20 cellular contexts compared by ENCODE assay signal in the genomic region with DNA sequence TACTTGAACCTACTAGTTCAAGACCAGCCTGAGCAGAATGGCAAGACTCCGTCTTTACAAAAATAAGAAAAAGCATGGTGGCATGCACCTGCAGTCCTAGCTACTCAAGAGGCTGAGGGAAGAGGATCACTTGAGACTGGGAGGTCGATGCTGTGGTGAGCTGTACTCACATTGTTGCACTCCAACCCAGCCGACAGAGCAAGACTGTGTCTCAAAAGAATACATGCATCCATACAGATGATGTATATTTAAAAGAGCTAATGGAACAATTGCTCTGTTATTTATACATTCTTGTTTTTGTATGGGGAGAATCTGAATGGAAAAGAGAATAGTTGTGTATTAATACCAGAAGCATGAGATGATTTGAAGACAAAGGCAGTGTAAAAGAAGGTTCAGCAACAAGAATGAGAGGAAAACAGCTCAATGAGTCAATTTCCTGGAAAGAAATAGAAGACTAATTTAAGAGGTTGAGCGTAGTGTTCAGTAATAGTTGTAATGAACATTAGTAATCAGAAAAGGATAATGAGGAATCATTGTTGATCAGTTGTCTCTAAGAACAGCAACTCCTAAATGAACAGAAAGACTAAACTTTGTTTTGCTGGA. TPM values are rescaled to one million over a fixed set of nuclear protein-coding genes. Genes with fewer than 3 reads are reported as not detected.
DNase-seq lines count a peak whose midpoint lies in the region; ATAC-seq and TF ChIP-seq lines count a peak whose summit lies in the region.
"Had no signal": no experiment of that assay in that cellular context is flagged by ENCODE, and none has a peak within 500 bp of the region (broad histone marks: within the 10 kb centered on the region; RNA-seq: fewer than 3 reads in every experiment).

No MANE protein-coding gene starts in this region.

- POLR2A ChIA-PET in CD4-positive, alpha-beta memory T cell (lab: Charles Lee; ENCODE audit: partially characterized antibody): no interaction called here

- no peak overlapping the region for H3K27ac ChIP-seq in CD4-positive, alpha-beta memory T cell (ENCODE audit: low read depth, low read length)
- no peak overlapping the region for H3K27ac ChIP-seq in tibial nerve
- H3K27ac ChIP-seq: epithelial cell of prostate, hepatocyte, RWPE1, uterus had no signal

- intact Hi-C loops in CD4-positive, alpha-beta memory T cell (cut with micrococcal nuclease): loop anchor here (5.0 kb wide), 1 partner anchor 164 kb away; a partner anchor contains a TSS
- intact Hi-C loops in activated T-helper 1 cell treated with anti-CD3 and anti-CD28 coated beads, Interleukin-12 subunit alpha, Interleukin-12 subunit beta, Interleukin-2, Interleukin-4 antibody, amounts not matched to agents 30 ng/mL and 10 ng/mL and 1 ng/mL, durations not matched to agents 14 hours and 24 hours and 36 hours (cut with micrococcal nuclease): loop anchor here (1.0 to 5.0 kb wide), 3 partner anchors 7 to 289 kb away; a partner anchor contains a TSS

- DNase-seq in T-helper 2 cell treated with Interferon-gamma antibody and Interleukin-4, amounts not matched to agents 5 μg/mL and 100 μg/mL, for 36 hours (ENCODE audit: low spot score): no peak
- DNase-seq in T-helper 2 cell (no peak), memory B cell (ENCODE audit: low spot score in 2 of 2) (no peak), GM19238 (ENCODE audit: insufficient read length, low spot score) (no peak), tibial nerve (ENCODE audit: low spot score in 2 of 2) (no peak)
- no peak for DNase-seq in CD4-positive, alpha-beta memory T cell
- DNase-seq in activated T-helper 1 cell treated with anti-CD3 and anti-CD28 coated beads, Interleukin-12 subunit alpha, Interleukin-12 subunit beta, Interleukin-2, Interleukin-4 antibody, amounts not matched to agents 30 ng/mL and 10 ng/mL and 1 ng/mL, durations not matched to agents 14 hours and 24 hours and 36 hours (ENCODE audit: low spot score): no peak
- DNase-seq: 8988T, foreskin fibroblast, NCI-H524 treated with DMSO at 0.1 percent for 48 hours, nucleus accumbens, retina, uterus had no signal

- peaks cover 37% of the 10 kb centered on the region for H3K4me1 Mint-ChIP-seq in T-helper 2 cell treated with Interferon-gamma antibody and Interleukin-4, amounts not matched to agents 5 μg/mL and 100 μg/mL, for 36 hours (ENCODE audit: low read depth)
- peaks cover 18 to 32% (median 28%) of the 10 kb centered on the region in 4 donors for H3K4me1 Mint-ChIP-seq in CD4-positive, alpha-beta memory T cell
- peaks cover 30% of the 10 kb centered on the region for H3K4me1 Mint-ChIP-seq in activated T-helper 1 cell treated with anti-CD3 and anti-CD28 coated beads, Interleukin-12 subunit alpha, Interleukin-12 subunit beta, Interleukin-2, Interleukin-4 antibody, amounts not matched to agents 30 ng/mL and 10 ng/mL and 1 ng/mL, durations not matched to agents 14 hours and 24 hours and 36 hours (ENCODE audit: low read depth)
- peaks cover 10% of the 10 kb centered on the region for H3K4me1 Mint-ChIP-seq in memory B cell

- peaks cover 16% of the 10 kb centered on the region for H3K36me3 Mint-ChIP-seq in T-helper 2 cell treated with Interferon-gamma antibody and Interleukin-4, amounts not matched to agents 5 μg/mL and 100 μg/mL, for 36 hours (ENCODE audit: low read depth)
- H3K36me3 Mint-ChIP-seq in CD4-positive, alpha-beta memory T cell: peaks cover 9 to 27% of the 10 kb centered on the region in 2 donors
- H3K36me3 Mint-ChIP-seq in activated T-helper 1 cell treated with anti-CD3 and anti-CD28 coated beads, Interleukin-12 subunit alpha, Interleukin-12 subunit beta, Interleukin-2, Interleukin-4 antibody, amounts not matched to agents 30 ng/mL and 10 ng/mL and 1 ng/mL, durations not matched to agents 14 hours and 24 hours and 36 hours (ENCODE audit: low read depth): peaks cover 4% of the 10 kb centered on the region
- H3K36me3 Mint-ChIP-seq in memory B cell: peaks cover 5% of the 10 kb centered on the region

- no peaks in the 10 kb centered on the region for H3K27me3 ChIP-seq in CD4-positive, alpha-beta memory T cell (ENCODE audit: insufficient read depth, low read length)
- no peaks in the 10 kb centered on the region for H3K27me3 ChIP-seq in tibial nerve
- H3K27me3 ChIP-seq: hepatocyte, uterus had no signal

- H3K9me3 Mint-ChIP-seq in T-helper 2 cell treated with Interferon-gamma antibody and Interleukin-4, amounts not matched to agents 5 μg/mL and 100 μg/mL, for 36 hours: peaks cover 5% of the 10 kb centered on the region
- no peaks in the 10 kb centered on the region for H3K9me3 Mint-ChIP-seq in CD4-positive, alpha-beta memory T cell
- H3K9me3 Mint-ChIP-seq in activated T-helper 1 cell treated with anti-CD3 and anti-CD28 coated beads, Interleukin-12 subunit alpha, Interleukin-12 subunit beta, Interleukin-2, Interleukin-4 antibody, amounts not matched to agents 30 ng/mL and 10 ng/mL and 1 ng/mL, durations not matched to agents 14 hours and 24 hours and 36 hours: no peaks in the 10 kb centered on the region
- H3K9me3 Mint-ChIP-seq in memory B cell: no peaks in the 10 kb centered on the region
- H3K9me3 Mint-ChIP-seq: dendritic cell treated with granulocyte-macrophage colony-stimulating factor and Interleukin-4, amounts not matched to agents 40 ng/mL and 50 ng/mL, for 4 days had no signal

- no peak for TF ChIP-seq CTCF in tibial nerve (IDR thresholded peaks at IDR 0.05)

- no peak overlapping the region for H3K4me3 ChIP-seq in CD4-positive, alpha-beta memory T cell (ENCODE audit: low read length in 2 of 2)
- H3K4me3 ChIP-seq in tibial nerve: no peak overlapping the region
- H3K4me3 ChIP-seq: hepatocyte, uterus had no signal

- WGBS in tibial nerve, 2 donors: 59 to 61% methylated on average over 4 of the region's 4 CpGs

- no peak for TF ChIP-seq EP300 in tibial nerve (IDR thresholded peaks at IDR 0.05)

- peaks cover 22% of the 10 kb centered on the region for H3K4me1 ChIP-seq in CD4-positive, alpha-beta memory T cell (ENCODE audit: insufficient read depth, low read length)
- H3K4me1 ChIP-seq in tibial nerve: no peaks in the 10 kb centered on the region
- H3K4me1 ChIP-seq: uterus had no signal

- no peaks in the 10 kb centered on the region for H3K9me3 ChIP-seq in CD4-positive, alpha-beta memory T cell (ENCODE audit: control insufficient read depth in 1 of 2, low read length in 2 of 2)
- no peaks in the 10 kb centered on the region for H3K9me3 ChIP-seq in tibial nerve
- H3K9me3 ChIP-seq: uterus had no signal

- TF ChIP-seq POLR2A in tibial nerve (IDR thresholded peaks at IDR 0.05): no peak

- no peak overlapping the region for H3K4me3 Mint-ChIP-seq in T-helper 2 cell treated with Interferon-gamma antibody and Interleukin-4, amounts not matched to agents 5 μg/mL and 100 μg/mL, for 36 hours
- H3K4me3 Mint-ChIP-seq in CD4-positive, alpha-beta memory T cell: no peak overlapping the region
- no peak overlapping the region for H3K4me3 Mint-ChIP-seq in activated T-helper 1 cell treated with anti-CD3 and anti-CD28 coated beads, Interleukin-12 subunit alpha, Interleukin-12 subunit beta, Interleukin-2, Interleukin-4 antibody, amounts not matched to agents 30 ng/mL and 10 ng/mL and 1 ng/mL, durations not matched to agents 14 hours and 24 hours and 36 hours
- no peak overlapping the region for H3K4me3 Mint-ChIP-seq in memory B cell
- H3K4me3 Mint-ChIP-seq: B cell; brain; dendritic cell treated with granulocyte-macrophage colony-stimulating factor and Interleukin-4, amounts not matched to agents 40 ng/mL and 50 ng/mL, for 4 days had no signal

- no peak for ATAC-seq in memory B cell (ENCODE audit: low read depth)
- ATAC-seq in HG03039 (IDR thresholded peaks at IDR 0.05; ENCODE audit: unreplicated experiment): no peak

- no peaks in the 10 kb centered on the region for H3K36me3 ChIP-seq in CD4-positive, alpha-beta memory T cell (ENCODE audit: insufficient read depth, low read length)
- peaks cover 0 to 15% (median 0%) of the 10 kb centered on the region in 3 donors for H3K36me3 ChIP-seq in tibial nerve
- H3K36me3 ChIP-seq: uterus had no signal

- CTCF ChIA-PET in CD4-positive, alpha-beta memory T cell (lab: Charles Lee; ENCODE audit: partially characterized antibody): no interaction called here

- no peaks in the 10 kb centered on the region for H3K27me3 Mint-ChIP-seq in T-helper 2 cell treated with Interferon-gamma antibody and Interleukin-4, amounts not matched to agents 5 μg/mL and 100 μg/mL, for 36 hours (ENCODE audit: low read depth)
- H3K27me3 Mint-ChIP-seq in CD4-positive, alpha-beta memory T cell: no peaks in the 10 kb centered on the region
- no peaks in the 10 kb centered on the region for H3K27me3 Mint-ChIP-seq in activated T-helper 1 cell treated with anti-CD3 and anti-CD28 coated beads, Interleukin-12 subunit alpha, Interleukin-12 subunit beta, Interleukin-2, Interleukin-4 antibody, amounts not matched to agents 30 ng/mL and 10 ng/mL and 1 ng/mL, durations not matched to agents 14 hours and 24 hours and 36 hours (ENCODE audit: insufficient read depth)
- no peaks in the 10 kb centered on the region for H3K27me3 Mint-ChIP-seq in memory B cell
- H3K27me3 Mint-ChIP-seq: B cell; brain; dendritic cell treated with granulocyte-macrophage colony-stimulating factor and Interleukin-4, amounts not matched to agents 40 ng/mL and 50 ng/mL, for 4 days had no signal

- peak overlapping the region; percentile 0 for H3K27ac Mint-ChIP-seq in T-helper 2 cell treated with Interferon-gamma antibody and Interleukin-4, amounts not matched to agents 5 μg/mL and 100 μg/mL, for 36 hours
- H3K27ac Mint-ChIP-seq in CD4-positive, alpha-beta memory T cell: peak overlapping the region; percentile 2 to 79 (median 18)
- peak overlapping the region; percentile 31 for H3K27ac Mint-ChIP-seq in activated T-helper 1 cell treated with anti-CD3 and anti-CD28 coated beads, Interleukin-12 subunit alpha, Interleukin-12 subunit beta, Interleukin-2, Interleukin-4 antibody, amounts not matched to agents 30 ng/mL and 10 ng/mL and 1 ng/mL, durations not matched to agents 14 hours and 24 hours and 36 hours
- peak overlapping the region; percentile 19 for H3K27ac Mint-ChIP-seq in memory B cell
- H3K27ac Mint-ChIP-seq: B cell; brain; dendritic cell treated with granulocyte-macrophage colony-stimulating factor and Interleukin-4, amounts not matched to agents 40 ng/mL and 50 ng/mL, for 4 days had no signal

RNA-seq across cellular contexts. Expression of a gene that starts 1.9 kb away (rescaled TPM):
- 1 to 10 TPM in 1 of 2 experiments, under 1 TPM in 1; 0.83 to 1.4 TPM for total RNA-seq in CD4-positive, alpha-beta memory T cell
- polyA plus RNA-seq in CD4-positive, alpha-beta memory T cell: under 1 TPM; 0.17 to 0.33 TPM
- total RNA-seq in activated T-helper 1 cell treated with anti-CD3 and anti-CD28 coated beads, Interleukin-12 subunit alpha, Interleukin-12 subunit beta, Interleukin-2, Interleukin-4 antibody, amounts not matched to agents 30 ng/mL and 10 ng/mL and 1 ng/mL, durations not matched to agents 14 hours and 24 hours and 36 hours: 0.83 and 0.86 TPM in 2 replicates
- total RNA-seq in tibial nerve: 1 to 10 TPM; 4.6 to 7.5 (median 5.7) TPM
